Comparison of ENCODE assay signal across 1 cellular context in the genomic region with DNA sequence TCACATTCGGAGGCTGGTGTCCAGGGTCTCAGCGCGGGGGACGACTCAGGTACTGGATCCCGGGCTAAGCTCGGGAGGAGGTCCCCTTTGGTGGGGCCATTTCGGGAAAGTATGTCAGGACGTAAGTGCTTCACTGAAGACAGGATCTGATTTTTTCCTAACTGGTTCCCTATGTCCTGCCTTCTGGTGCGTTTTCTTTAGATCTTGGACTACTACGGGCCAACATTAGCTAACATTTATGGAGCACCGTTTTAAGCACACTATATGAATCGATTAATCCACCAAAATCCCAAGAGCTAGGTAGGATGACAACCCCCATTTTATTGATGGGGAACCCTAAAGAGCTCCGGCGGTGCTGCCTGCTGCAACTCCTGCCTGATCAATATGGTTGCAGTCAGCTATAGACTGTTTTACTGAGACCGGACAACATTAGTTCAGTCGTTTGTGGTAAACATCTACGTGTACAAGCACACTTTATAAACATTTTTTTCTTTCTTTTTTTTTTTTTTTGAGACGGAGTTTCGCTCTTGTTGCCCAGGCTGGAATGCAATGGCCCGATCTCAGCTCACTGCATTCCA.
A peak's percentile ranks its signal among the peaks of the same experiment; 100 is the strongest.
TF ChIP-seq lines count a peak whose summit lies in the region.

No MANE protein-coding gene starts in this region.

TF ChIP-seq in HepG2, 621 proteins besides CTCF, POLR2A, EP300 and RAD21 (continued from another document and continues in another):
- TF ChIP-seq, protein P1, sequence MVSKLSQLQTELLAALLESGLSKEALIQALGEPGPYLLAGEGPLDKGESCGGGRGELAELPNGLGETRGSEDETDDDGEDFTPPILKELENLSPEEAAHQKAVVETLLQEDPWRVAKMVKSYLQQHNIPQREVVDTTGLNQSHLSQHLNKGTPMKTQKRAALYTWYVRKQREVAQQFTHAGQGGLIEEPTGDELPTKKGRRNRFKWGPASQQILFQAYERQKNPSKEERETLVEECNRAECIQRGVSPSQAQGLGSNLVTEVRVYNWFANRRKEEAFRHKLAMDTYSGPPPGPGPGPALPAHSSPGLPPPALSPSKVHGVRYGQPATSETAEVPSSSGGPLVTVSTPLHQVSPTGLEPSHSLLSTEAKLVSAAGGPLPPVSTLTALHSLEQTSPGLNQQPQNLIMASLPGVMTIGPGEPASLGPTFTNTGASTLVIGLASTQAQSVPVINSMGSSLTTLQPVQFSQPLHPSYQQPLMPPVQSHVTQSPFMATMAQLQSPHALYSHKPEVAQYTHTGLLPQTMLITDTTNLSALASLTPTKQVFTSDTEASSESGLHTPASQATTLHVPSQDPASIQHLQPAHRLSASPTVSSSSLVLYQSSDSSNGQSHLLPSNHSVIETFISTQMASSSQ (IDR thresholded peaks at IDR 0.05; ENCODE audit: low read depth): 0 out of 2 replicates have a peak, but pooled peaks have one; percentile 2
- TF ChIP-seq, protein P1 (CRISPR knock-in tag; IDR thresholded peaks at IDR 0.05; ENCODE audit: borderline replicate concordance): no peak
- TF ChIP-seq, protein P2, sequence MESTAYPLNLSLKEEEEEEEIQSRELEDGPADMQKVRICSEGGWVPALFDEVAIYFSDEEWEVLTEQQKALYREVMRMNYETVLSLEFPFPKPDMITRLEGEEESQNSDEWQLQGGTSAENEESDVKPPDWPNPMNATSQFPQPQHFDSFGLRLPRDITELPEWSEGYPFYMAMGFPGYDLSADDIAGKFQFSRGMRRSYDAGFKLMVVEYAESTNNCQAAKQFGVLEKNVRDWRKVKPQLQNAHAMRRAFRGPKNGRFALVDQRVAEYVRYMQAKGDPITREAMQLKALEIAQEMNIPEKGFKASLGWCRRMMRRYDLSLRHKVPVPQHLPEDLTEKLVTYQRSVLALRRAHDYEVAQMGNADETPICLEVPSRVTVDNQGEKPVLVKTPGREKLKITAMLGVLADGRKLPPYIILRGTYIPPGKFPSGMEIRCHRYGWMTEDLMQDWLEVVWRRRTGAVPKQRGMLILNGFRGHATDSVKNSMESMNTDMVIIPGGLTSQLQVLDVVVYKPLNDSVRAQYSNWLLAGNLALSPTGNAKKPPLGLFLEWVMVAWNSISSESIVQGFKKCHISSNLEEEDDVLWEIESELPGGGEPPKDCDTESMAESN (CRISPR knock-in tag; conservative IDR thresholded peaks at IDR 0.05): 0 out of 2 replicates have a peak, but pooled peaks have one; percentile 13
- TF ChIP-seq RFXANK (CRISPR knock-in tag; IDR thresholded peaks at IDR 0.05): no peak
- no peak for TF ChIP-seq ZSCAN5A (CRISPR knock-in tag; IDR thresholded peaks at IDR 0.05; ENCODE audit: borderline replicate concordance)
- no peak for TF ChIP-seq ZBTB1 (CRISPR knock-in tag; IDR thresholded peaks at IDR 0.05; ENCODE audit: borderline replicate concordance)
- peak; percentile 11 for TF ChIP-seq JARID2 (CRISPR knock-in tag; IDR thresholded peaks at IDR 0.05; ENCODE audit: insufficient replicate concordance)
- TF ChIP-seq ZNF274 (CRISPR knock-in tag; IDR thresholded peaks at IDR 0.05): peak; percentile 1; the same call in 1 of the 2 replicates
- 0 out of 2 replicates have a peak, but pooled peaks have one; percentile 22 for TF ChIP-seq ZSCAN20 (CRISPR knock-in tag; IDR thresholded peaks at IDR 0.05; ENCODE audit: borderline replicate concordance)
- TF ChIP-seq, protein P3, sequence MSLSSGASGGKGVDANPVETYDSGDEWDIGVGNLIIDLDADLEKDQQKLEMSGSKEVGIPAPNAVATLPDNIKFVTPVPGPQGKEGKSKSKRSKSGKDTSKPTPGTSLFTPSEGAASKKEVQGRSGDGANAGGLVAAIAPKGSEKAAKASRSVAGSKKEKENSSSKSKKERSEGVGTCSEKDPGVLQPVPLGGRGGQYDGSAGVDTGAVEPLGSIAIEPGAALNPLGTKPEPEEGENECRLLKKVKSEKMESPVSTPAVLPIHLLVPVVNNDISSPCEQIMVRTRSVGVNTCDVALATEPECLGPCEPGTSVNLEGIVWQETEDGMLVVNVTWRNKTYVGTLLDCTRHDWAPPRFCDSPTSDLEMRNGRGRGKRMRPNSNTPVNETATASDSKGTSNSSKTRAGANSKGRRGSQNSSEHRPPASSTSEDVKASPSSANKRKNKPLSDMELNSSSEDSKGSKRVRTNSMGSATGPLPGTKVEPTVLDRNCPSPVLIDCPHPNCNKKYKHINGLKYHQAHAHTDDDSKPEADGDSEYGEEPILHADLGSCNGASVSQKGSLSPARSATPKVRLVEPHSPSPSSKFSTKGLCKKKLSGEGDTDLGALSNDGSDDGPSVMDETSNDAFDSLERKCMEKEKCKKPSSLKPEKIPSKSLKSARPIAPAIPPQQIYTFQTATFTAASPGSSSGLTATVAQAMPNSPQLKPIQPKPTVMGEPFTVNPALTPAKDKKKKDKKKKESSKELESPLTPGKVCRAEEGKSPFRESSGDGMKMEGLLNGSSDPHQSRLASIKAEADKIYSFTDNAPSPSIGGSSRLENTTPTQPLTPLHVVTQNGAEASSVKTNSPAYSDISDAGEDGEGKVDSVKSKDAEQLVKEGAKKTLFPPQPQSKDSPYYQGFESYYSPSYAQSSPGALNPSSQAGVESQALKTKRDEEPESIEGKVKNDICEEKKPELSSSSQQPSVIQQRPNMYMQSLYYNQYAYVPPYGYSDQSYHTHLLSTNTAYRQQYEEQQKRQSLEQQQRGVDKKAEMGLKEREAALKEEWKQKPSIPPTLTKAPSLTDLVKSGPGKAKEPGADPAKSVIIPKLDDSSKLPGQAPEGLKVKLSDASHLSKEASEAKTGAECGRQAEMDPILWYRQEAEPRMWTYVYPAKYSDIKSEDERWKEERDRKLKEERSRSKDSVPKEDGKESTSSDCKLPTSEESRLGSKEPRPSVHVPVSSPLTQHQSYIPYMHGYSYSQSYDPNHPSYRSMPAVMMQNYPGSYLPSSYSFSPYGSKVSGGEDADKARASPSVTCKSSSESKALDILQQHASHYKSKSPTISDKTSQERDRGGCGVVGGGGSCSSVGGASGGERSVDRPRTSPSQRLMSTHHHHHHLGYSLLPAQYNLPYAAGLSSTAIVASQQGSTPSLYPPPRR (CRISPR knock-in tag; IDR thresholded peaks at IDR 0.05; ENCODE audit: borderline replicate concordance): no peak
- TF ChIP-seq, protein P4, sequence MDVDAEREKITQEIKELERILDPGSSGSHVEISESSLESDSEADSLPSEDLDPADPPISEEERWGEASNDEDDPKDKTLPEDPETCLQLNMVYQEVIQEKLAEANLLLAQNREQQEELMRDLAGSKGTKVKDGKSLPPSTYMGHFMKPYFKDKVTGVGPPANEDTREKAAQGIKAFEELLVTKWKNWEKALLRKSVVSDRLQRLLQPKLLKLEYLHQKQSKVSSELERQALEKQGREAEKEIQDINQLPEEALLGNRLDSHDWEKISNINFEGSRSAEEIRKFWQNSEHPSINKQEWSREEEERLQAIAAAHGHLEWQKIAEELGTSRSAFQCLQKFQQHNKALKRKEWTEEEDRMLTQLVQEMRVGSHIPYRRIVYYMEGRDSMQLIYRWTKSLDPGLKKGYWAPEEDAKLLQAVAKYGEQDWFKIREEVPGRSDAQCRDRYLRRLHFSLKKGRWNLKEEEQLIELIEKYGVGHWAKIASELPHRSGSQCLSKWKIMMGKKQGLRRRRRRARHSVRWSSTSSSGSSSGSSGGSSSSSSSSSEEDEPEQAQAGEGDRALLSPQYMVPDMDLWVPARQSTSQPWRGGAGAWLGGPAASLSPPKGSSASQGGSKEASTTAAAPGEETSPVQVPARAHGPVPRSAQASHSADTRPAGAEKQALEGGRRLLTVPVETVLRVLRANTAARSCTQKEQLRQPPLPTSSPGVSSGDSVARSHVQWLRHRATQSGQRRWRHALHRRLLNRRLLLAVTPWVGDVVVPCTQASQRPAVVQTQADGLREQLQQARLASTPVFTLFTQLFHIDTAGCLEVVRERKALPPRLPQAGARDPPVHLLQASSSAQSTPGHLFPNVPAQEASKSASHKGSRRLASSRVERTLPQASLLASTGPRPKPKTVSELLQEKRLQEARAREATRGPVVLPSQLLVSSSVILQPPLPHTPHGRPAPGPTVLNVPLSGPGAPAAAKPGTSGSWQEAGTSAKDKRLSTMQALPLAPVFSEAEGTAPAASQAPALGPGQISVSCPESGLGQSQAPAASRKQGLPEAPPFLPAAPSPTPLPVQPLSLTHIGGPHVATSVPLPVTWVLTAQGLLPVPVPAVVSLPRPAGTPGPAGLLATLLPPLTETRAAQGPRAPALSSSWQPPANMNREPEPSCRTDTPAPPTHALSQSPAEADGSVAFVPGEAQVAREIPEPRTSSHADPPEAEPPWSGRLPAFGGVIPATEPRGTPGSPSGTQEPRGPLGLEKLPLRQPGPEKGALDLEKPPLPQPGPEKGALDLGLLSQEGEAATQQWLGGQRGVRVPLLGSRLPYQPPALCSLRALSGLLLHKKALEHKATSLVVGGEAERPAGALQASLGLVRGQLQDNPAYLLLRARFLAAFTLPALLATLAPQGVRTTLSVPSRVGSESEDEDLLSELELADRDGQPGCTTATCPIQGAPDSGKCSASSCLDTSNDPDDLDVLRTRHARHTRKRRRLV (CRISPR knock-in tag; IDR thresholded peaks at IDR 0.05): 0 out of 2 replicates have a peak, but pooled peaks have one; percentile 12
- TF ChIP-seq SMAD9 (CRISPR knock-in tag; IDR thresholded peaks at IDR 0.05): peak; percentile 13; the same call in 1 of the 2 replicates
- TF ChIP-seq NFE2L2 (IDR thresholded peaks at IDR 0.05; ENCODE audit: low read length): no peak
- TF ChIP-seq ZFP41 (CRISPR knock-in tag; IDR thresholded peaks at IDR 0.05; ENCODE audit: borderline replicate concordance): no peak
- TF ChIP-seq ZNF703 (CRISPR knock-in tag; IDR thresholded peaks at IDR 0.05; ENCODE audit: borderline replicate concordance): no peak
- peak; percentile 15; the same call in 1 of the 2 replicates for TF ChIP-seq ZNF737 (CRISPR knock-in tag; IDR thresholded peaks at IDR 0.05; ENCODE audit: borderline replicate concordance)
- TF ChIP-seq, protein P5, sequence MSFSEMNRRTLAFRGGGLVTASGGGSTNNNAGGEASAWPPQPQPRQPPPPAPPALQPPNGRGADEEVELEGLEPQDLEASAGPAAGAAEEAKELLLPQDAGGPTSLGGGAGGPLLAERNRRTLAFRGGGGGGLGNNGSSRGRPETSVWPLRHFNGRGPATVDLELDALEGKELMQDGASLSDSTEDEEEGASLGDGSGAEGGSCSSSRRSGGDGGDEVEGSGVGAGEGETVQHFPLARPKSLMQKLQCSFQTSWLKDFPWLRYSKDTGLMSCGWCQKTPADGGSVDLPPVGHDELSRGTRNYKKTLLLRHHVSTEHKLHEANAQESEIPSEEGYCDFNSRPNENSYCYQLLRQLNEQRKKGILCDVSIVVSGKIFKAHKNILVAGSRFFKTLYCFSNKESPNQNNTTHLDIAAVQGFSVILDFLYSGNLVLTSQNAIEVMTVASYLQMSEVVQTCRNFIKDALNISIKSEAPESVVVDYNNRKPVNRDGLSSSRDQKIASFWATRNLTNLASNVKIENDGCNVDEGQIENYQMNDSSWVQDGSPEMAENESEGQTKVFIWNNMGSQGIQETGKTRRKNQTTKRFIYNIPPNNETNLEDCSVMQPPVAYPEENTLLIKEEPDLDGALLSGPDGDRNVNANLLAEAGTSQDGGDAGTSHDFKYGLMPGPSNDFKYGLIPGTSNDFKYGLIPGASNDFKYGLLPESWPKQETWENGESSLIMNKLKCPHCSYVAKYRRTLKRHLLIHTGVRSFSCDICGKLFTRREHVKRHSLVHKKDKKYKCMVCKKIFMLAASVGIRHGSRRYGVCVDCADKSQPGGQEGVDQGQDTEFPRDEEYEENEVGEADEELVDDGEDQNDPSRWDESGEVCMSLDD (CRISPR knock-in tag; IDR thresholded peaks at IDR 0.05; ENCODE audit: borderline replicate concordance): peak; percentile 13; the same call in 1 of the 2 replicates
- 0 out of 2 replicates have a peak, but pooled peaks have one; percentile 4 for TF ChIP-seq ZNF362 (CRISPR knock-in tag; IDR thresholded peaks at IDR 0.05; ENCODE audit: borderline replicate concordance)
- TF ChIP-seq, protein P6, sequence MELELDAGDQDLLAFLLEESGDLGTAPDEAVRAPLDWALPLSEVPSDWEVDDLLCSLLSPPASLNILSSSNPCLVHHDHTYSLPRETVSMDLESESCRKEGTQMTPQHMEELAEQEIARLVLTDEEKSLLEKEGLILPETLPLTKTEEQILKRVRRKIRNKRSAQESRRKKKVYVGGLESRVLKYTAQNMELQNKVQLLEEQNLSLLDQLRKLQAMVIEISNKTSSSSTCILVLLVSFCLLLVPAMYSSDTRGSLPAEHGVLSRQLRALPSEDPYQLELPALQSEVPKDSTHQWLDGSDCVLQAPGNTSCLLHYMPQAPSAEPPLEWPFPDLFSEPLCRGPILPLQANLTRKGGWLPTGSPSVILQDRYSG (CRISPR knock-in tag; IDR thresholded peaks at IDR 0.05): no peak; the same call in 1 of the 2 replicates
- 0 out of 2 replicates have a peak, but pooled peaks have one; percentile 19 for TF ChIP-seq ZNF317 (CRISPR knock-in tag; IDR thresholded peaks at IDR 0.05)
- TF ChIP-seq KDM2A (CRISPR knock-in tag; IDR thresholded peaks at IDR 0.05; ENCODE audit: borderline replicate concordance, low read depth): no peak
- TF ChIP-seq NR1H2 (CRISPR knock-in tag; IDR thresholded peaks at IDR 0.05; ENCODE audit: borderline replicate concordance, low read depth): 0 out of 2 replicates have a peak, but pooled peaks have one; percentile 76
